9 cellular contexts compared by ENCODE assay signal in genomic region chr5:132463808-132464154, GRCh38. TPM values are rescaled to one million over a fixed set of nuclear protein-coding genes. Genes with fewer than 3 reads are reported as not detected.
DNase-seq lines count a peak whose midpoint lies in the region; ATAC-seq and TF ChIP-seq lines count a peak whose summit lies in the region.
"Had no signal": no experiment of that assay in that cellular context is flagged by ENCODE, and none has a peak within 500 bp of the region (broad histone marks: within the 10 kb centered on the region; RNA-seq: fewer than 3 reads in every experiment).

No MANE protein-coding gene starts in this region.

- no peaks in the 10 kb centered on the region for H4K20me1 ChIP-seq in SK-N-SH (ENCODE audit: insufficient read depth)

- no peak for DNase-seq in SK-N-SH
- no peak for DNase-seq in activated CD8-positive, alpha-beta T cell treated with anti-CD3 and anti-CD28 coated beads, Interleukin-2, amount 10 ng/mL, durations not matched to agents 7 days and 5 days
- DNase-seq in left lung: no peak
- no peak for DNase-seq in stomach
- DNase-seq in pons (ENCODE audit: low spot score): no peak
- no peak for DNase-seq in RKO (ENCODE audit: low spot score)
- DNase-seq in SW480 (ENCODE audit: low spot score): no peak
- DNase-seq: 8988T had no signal

- no peak for TF ChIP-seq POLR2A in stomach (IDR thresholded peaks at IDR 0.05)

- H2AFZ ChIP-seq in SK-N-SH (ENCODE audit: low read depth): no peak overlapping the region

- peak overlapping the region; percentile 44; the same call in 1 of the 2 replicates for H3K4me2 ChIP-seq in SK-N-SH

- no peaks in the 10 kb centered on the region for H3K9me2 ChIP-seq in SK-N-SH

- peaks cover 99% of the 10 kb centered on the region for H3K4me1 Mint-ChIP-seq in activated CD8-positive, alpha-beta T cell treated with anti-CD3 and anti-CD28 coated beads, Interleukin-2, amount 10 ng/mL, durations not matched to agents 7 days and 5 days (ENCODE audit: low read depth)

- peak overlapping the region; percentile 60 for H3K4me3 Mint-ChIP-seq in activated CD8-positive, alpha-beta T cell treated with anti-CD3 and anti-CD28 coated beads, Interleukin-2, amount 10 ng/mL, durations not matched to agents 7 days and 5 days

- H3K27ac ChIP-seq in SK-N-SH (ENCODE audit: low read depth in 2 of 2, low read length in 1 of 2): peak overlapping the region in 1 of 2 experiments; percentile 72; a peak in 1 of 4 replicates
- H3K27ac ChIP-seq in left lung: peak overlapping the region; percentile 60 to 95
- peak overlapping the region; percentile 57 to 81 (median 76) for H3K27ac ChIP-seq in stomach

- peak overlapping the region; percentile 92 for H3K27ac Mint-ChIP-seq in activated CD8-positive, alpha-beta T cell treated with anti-CD3 and anti-CD28 coated beads, Interleukin-2, amount 10 ng/mL, durations not matched to agents 7 days and 5 days

- ATAC-seq in SK-N-SH treated with all-trans-retinoic acid at 6 μM for 48 hours (no peak), left lung (no peak)
- ATAC-seq in activated CD8-positive, alpha-beta T cell treated with anti-CD3 and anti-CD28 coated beads, Interleukin-2, amount 10 ng/mL, durations not matched to agents 7 days and 5 days: peak; percentile 2

- H3K36me3 ChIP-seq in SK-N-SH (replicated peaks in 1 of 2; ENCODE audit: control insufficient read depth in 1 of 2, insufficient read depth in 2 of 2, low read length in 1 of 2): no peaks in the 10 kb centered on the region
- H3K36me3 ChIP-seq in left lung: no peaks in the 10 kb centered on the region
- H3K36me3 ChIP-seq in stomach: peaks cover 0 to 13% (median 2%) of the 10 kb centered on the region in 4 donors

- H3K27me3 ChIP-seq in SK-N-SH (ENCODE audit: insufficient read depth) (no peaks in the 10 kb centered on the region), left lung (no peaks in the 10 kb centered on the region), stomach (no peaks in the 10 kb centered on the region)

- H3K4me3 ChIP-seq in SK-N-SH (ENCODE audit: low read depth in 2 of 2, low read length in 1 of 2): no peak overlapping the region
- H3K4me3 ChIP-seq in left lung: peak overlapping the region in 1 of 2 donors; percentile 17
- H3K4me3 ChIP-seq in stomach: peak overlapping the region; percentile 5 to 30 (median 14)

- TF ChIP-seq RAD21 in SK-N-SH (IDR thresholded peaks at IDR 0.05; ENCODE audit: low read length): no peak

- H3K36me3 Mint-ChIP-seq in activated CD8-positive, alpha-beta T cell treated with anti-CD3 and anti-CD28 coated beads, Interleukin-2, amount 10 ng/mL, durations not matched to agents 7 days and 5 days (ENCODE audit: low read depth): peaks cover 74% of the 10 kb centered on the region

- no peaks in the 10 kb centered on the region for H3K9me3 Mint-ChIP-seq in activated CD8-positive, alpha-beta T cell treated with anti-CD3 and anti-CD28 coated beads, Interleukin-2, amount 10 ng/mL, durations not matched to agents 7 days and 5 days (ENCODE audit: insufficient read depth)

- POLR2A ChIA-PET in SK-N-SH (lab: Yijun Ruan, JAX): interaction anchor here (0.6 to 2.2 kb wide), 3 partner anchors 27 to 59 kb away, joined by 4 to 9 read pairs (median 7); partner anchors contain the start of gene IRF1
- POLR2A ChIA-PET in activated CD8-positive, alpha-beta T cell treated with anti-CD3 and anti-CD28 coated beads, Interleukin-2, amount 10 ng/mL, durations not matched to agents 7 days and 5 days (lab: Charles Lee): interaction anchor here (1.3 to 6.4 kb wide), 7 partner anchors 7 to 53 kb away, joined by 4 to 308 read pairs (median 49); partner anchors contain the start of gene IRF1

- no peak overlapping the region for H3K9ac ChIP-seq in SK-N-SH

- H3F3A ChIP-seq in SK-N-SH (replicated peaks; ENCODE audit: insufficient read depth): peaks cover 6% of the 10 kb centered on the region

- no peaks in the 10 kb centered on the region for H3K79me2 ChIP-seq in SK-N-SH (ENCODE audit: insufficient read depth)

- H3K4me1 ChIP-seq in SK-N-SH (ENCODE audit: control insufficient read depth in 1 of 2, insufficient read depth in 2 of 2, low read depth in 1 of 2, low read length in 1 of 2): peaks cover 23 to 34% of the 10 kb centered on the region in 2 experiments; a peak in 3 of 4 replicates
- peaks cover 37 to 94% of the 10 kb centered on the region in 2 donors for H3K4me1 ChIP-seq in left lung
- peaks cover 58 to 96% (median 77%) of the 10 kb centered on the region in 4 donors for H3K4me1 ChIP-seq in stomach

- TF ChIP-seq CTCF in SK-N-SH (IDR thresholded peaks at IDR 0.05) (no peak), left lung (IDR thresholded peaks at IDR 0.05) (no peak), stomach (IDR thresholded peaks at IDR 0.05) (no peak)

- H3K9me3 ChIP-seq in SK-N-SH (no peaks in the 10 kb centered on the region), left lung (no peaks in the 10 kb centered on the region), stomach (no peaks in the 10 kb centered on the region)

- CTCF ChIA-PET in SK-N-SH (lab: Yijun Ruan, JAX): interaction anchor here (0.7 to 1.3 kb wide), 5 partner anchors 9 to 62 kb away, joined by 3 to 4 read pairs (median 3); no protein-coding TSS in a partner anchor
- CTCF ChIA-PET in activated CD8-positive, alpha-beta T cell treated with anti-CD3 and anti-CD28 coated beads, Interleukin-2, amount 10 ng/mL, durations not matched to agents 7 days and 5 days (lab: Charles Lee): interaction anchor here (0.7 to 10.4 kb wide), 13 partner anchors 7 to 76 kb away, joined by 3 to 114 read pairs (median 11); partner anchors contain the start of gene IRF1

- no peaks in the 10 kb centered on the region for H3K27me3 Mint-ChIP-seq in activated CD8-positive, alpha-beta T cell treated with anti-CD3 and anti-CD28 coated beads, Interleukin-2, amount 10 ng/mL, durations not matched to agents 7 days and 5 days (ENCODE audit: low read depth)

- WGBS in SK-N-SH (ENCODE audit: low lambda C conversion rate): 93% methylated on average over 4 of the region's 5 CpGs
- WGBS in stomach, 5 donors: 36 to 65% (median 52%) methylated on average over 3 to 5 of the region's 5 CpGs

- intact Hi-C loops in left lung (cut with DNase I): no loop called here
- intact Hi-C loops in stomach (cut with DNase I; ENCODE audit: low total_unique reads): no loop called here

- TF ChIP-seq EP300 in SK-N-SH (IDR thresholded peaks at IDR 0.05; ENCODE audit: borderline replicate concordance in 1 of 2, low read depth in 1 of 2, low read length in 1 of 2) (no peak), stomach (IDR thresholded peaks at IDR 0.05) (no peak)

TF ChIP-seq in SK-N-SH, 30 proteins besides CTCF, POLR2A, EP300 and RAD21 (continues in another document):
- no peak for TF ChIP-seq NFIC (IDR thresholded peaks at IDR 0.05; ENCODE audit: borderline replicate concordance)
- TF ChIP-seq YY1 (IDR thresholded peaks at IDR 0.05; ENCODE audit: low read depth): no peak
- no peak for TF ChIP-seq GATA2 (CRISPR knock-in tag; IDR thresholded peaks at IDR 0.05)
- no peak for TF ChIP-seq CHD2 (IDR thresholded peaks at IDR 0.05; ENCODE audit: low read length, partially characterized antibody)
- no peak for TF ChIP-seq IRF3 (IDR thresholded peaks at IDR 0.05; ENCODE audit: low read depth, low read length)

TF ChIP-seq in SK-N-SH treated with all-trans-retinoic acid at 6 μM for 48 hours, 23 proteins besides CTCF, POLR2A, EP300 and RAD21 (continues in another document):
- TF ChIP-seq ZFP3 (CRISPR knock-in tag; IDR thresholded peaks at IDR 0.05) (no peak), CSDC2 (CRISPR knock-in tag; IDR thresholded peaks at IDR 0.05) (no peak), ZNF70 (CRISPR knock-in tag; IDR thresholded peaks at IDR 0.05) (no peak), BACH2 (CRISPR knock-in tag; IDR thresholded peaks at IDR 0.05; ENCODE audit: borderline replicate concordance) (no peak), ESRRG (CRISPR knock-in tag; IDR thresholded peaks at IDR 0.05) (no peak), ZC3H10 (CRISPR knock-in tag; IDR thresholded peaks at IDR 0.05) (no peak), PPARA (CRISPR knock-in tag; IDR thresholded peaks at IDR 0.05; ENCODE audit: borderline replicate concordance) (no peak), ISL1 (CRISPR knock-in tag; IDR thresholded peaks at IDR 0.05) (no peak), ARNTL (CRISPR knock-in tag; IDR thresholded peaks at IDR 0.05; ENCODE audit: borderline replicate concordance, low read depth) (no peak), ZFP30 (CRISPR knock-in tag; IDR thresholded peaks at IDR 0.05) (no peak), PATZ1 (CRISPR knock-in tag; IDR thresholded peaks at IDR 0.05; ENCODE audit: borderline replicate concordance) (no peak), RARB (CRISPR knock-in tag; IDR thresholded peaks at IDR 0.05) (no peak), TOX (CRISPR knock-in tag; IDR thresholded peaks at IDR 0.05; ENCODE audit: borderline replicate concordance) (no peak), SNAI2 (CRISPR knock-in tag; IDR thresholded peaks at IDR 0.05) (no peak)

RNA-seq across cellular contexts. Expression of gene IRF1, which starts 26.8 kb away (rescaled TPM):
- polyA plus RNA-seq in SK-N-SH (2012; rRNA removed) (13.8 and 15.2 TPM in 2 replicates), stomach (10 to 100 TPM; 17.1 to 80.2 (median 49.1) TPM)
- polyA plus RNA-seq in SK-N-SH (2012; cell fraction: cytosol; rRNA removed): 9.0 and 11.2 TPM in 2 replicates
- polyA plus RNA-seq in SK-N-SH (2012; cell fraction: nucleus; rRNA removed): 30.4 and 31.8 TPM in 2 replicates
- total RNA-seq in activated CD8-positive, alpha-beta T cell treated with anti-CD3 and anti-CD28 coated beads, Interleukin-2, amount 10 ng/mL, durations not matched to agents 7 days and 5 days: 100 to 1,000 TPM; 221 to 228 TPM
- total RNA-seq in left lung (10 to 100 TPM; 41.4 to 93.3 TPM), stomach (100 to 1,000 TPM in 2 of 5 donors, 10 to 100 TPM in 3; 18.0 to 256 (median 91.5) TPM)

Comparison
In these comparisons a context has a peak if more than half of its experiments do, and no peak if none do; other contexts are left out.
1. H3K4me3 ChIP-seq: peak in stomach (4 of 4); none in SK-N-SH (0 of 2).